8 cellular contexts compared by ENCODE assay signal in genomic region chr6:56593801-56594318, GRCh38. TPM values are rescaled to one million over a fixed set of nuclear protein-coding genes. Genes with fewer than 3 reads are reported as not detected.
DNase-seq lines count a peak whose midpoint lies in the region; ATAC-seq and TF ChIP-seq lines count a peak whose summit lies in the region.

No MANE protein-coding gene starts in this region.

- H3K27ac Mint-ChIP-seq in activated naive CD4-positive, alpha-beta T cell treated with anti-CD3 and anti-CD28 coated beads, Interleukin-2, amount 50 U/mL, for 72 hours, result peak overlapping the region; percentile 51 to 76

- DNase-seq in GM10266 (ENCODE audit: extremely low spot score), result peak; percentile 64
- DNase-seq in activated naive CD4-positive, alpha-beta T cell treated with anti-CD3 and anti-CD28 coated beads, Interleukin-2, amount 50 U/mL, for 72 hours (ENCODE audit: low spot score in 2 of 2), result peak in 1 of 2 donors; percentile 35
- DNase-seq in NCI-H1417 treated with DMSO at 0.1 percent for 48 hours (lab: John Stamatoyannopoulos, UW), result no peak
- no peak for DNase-seq in T-helper 9 cell
- no peak for DNase-seq in ecto neural progenitor cell (ENCODE audit: low spot score)
- DNase-seq in NCI-H526 (lab: John Stamatoyannopoulos, UW), result no peak

- no peaks in the 10 kb centered on the region for H3K9me3 Mint-ChIP-seq in activated naive CD4-positive, alpha-beta T cell treated with anti-CD3 and anti-CD28 coated beads, Interleukin-2, amount 50 U/mL, for 72 hours

- H3K36me3 Mint-ChIP-seq in activated naive CD4-positive, alpha-beta T cell treated with anti-CD3 and anti-CD28 coated beads, Interleukin-2, amount 50 U/mL, for 72 hours, result no peaks in the 10 kb centered on the region

- no peak for TF ChIP-seq CTCF in GM10266 (IDR thresholded peaks at IDR 0.05; ENCODE audit: control insufficient read depth, insufficient read depth, low read depth, missing control alignments)

- ATAC-seq in GM19397 (IDR thresholded peaks at IDR 0.05; ENCODE audit: unreplicated experiment) (peak; percentile 91), HG03280 (IDR thresholded peaks at IDR 0.05; ENCODE audit: unreplicated experiment) (peak; percentile 91)
- ATAC-seq in activated naive CD4-positive, alpha-beta T cell treated with anti-CD3 and anti-CD28 coated beads, Interleukin-2, amount 50 U/mL, for 72 hours, result peak; percentile 90 to 94

RNA-seq across cellular contexts. Expression of gene DST, which starts 48.8 kb away (rescaled TPM):
- total RNA-seq in activated naive CD4-positive, alpha-beta T cell treated with anti-CD3 and anti-CD28 coated beads, Interleukin-2, amount 50 U/mL, for 72 hours, result 10 to 100 TPM in 1 of 2 donors, 1 to 10 TPM in 1; 7.2 to 10.9 TPM
